2 cellular contexts compared by ENCODE assay signal in the genomic region with DNA sequence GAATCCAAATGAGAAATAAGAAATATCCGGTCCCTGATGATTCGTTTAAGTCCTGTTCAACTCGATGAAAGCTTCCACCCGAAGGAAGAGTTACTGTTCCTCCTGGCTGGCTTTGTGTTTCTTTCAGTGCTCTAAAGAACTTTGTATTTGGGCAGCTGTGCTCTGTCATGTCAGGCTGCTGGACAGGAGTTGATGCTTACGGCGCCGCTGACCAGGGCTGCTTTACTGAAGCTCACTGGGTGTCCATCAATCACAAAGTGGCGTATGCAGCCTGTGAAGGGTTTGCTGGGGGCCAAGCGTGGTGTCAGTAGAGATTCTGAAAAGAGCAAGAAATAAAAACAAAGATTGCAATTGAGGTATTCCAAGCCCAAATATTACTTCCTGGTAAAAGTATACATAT.
TF ChIP-seq lines count a peak whose summit lies in the region.

No MANE protein-coding gene starts in this region.

TF ChIP-seq in IMR-90, 13 proteins besides CTCF, POLR2A, EP300 and RAD21:
- no peak for TF ChIP-seq NFE2L2 (IDR thresholded peaks at IDR 0.05; ENCODE audit: low read depth, low read length)
- TF ChIP-seq SMC3 (IDR thresholded peaks at IDR 0.05; ENCODE audit: low read depth, low read length) = no peak
- TF ChIP-seq CHD1 (IDR thresholded peaks at IDR 0.05; ENCODE audit: low read depth, low read length) = no peak
TF ChIP-seq in IMR-90: peak in this region for 0.

TF ChIP-seq in K562, 482 proteins besides CTCF, POLR2A, EP300 and RAD21:
- TF ChIP-seq MAFG (tag; conservative IDR thresholded peaks at IDR 0.05) (no peak), E2F5 (CRISPR knock-in tag; IDR thresholded peaks at IDR 0.05) (no peak), NFIX (CRISPR knock-in tag; IDR thresholded peaks at IDR 0.05; ENCODE audit: low read depth) (no peak), SREBF1 (IDR thresholded peaks at IDR 0.05; ENCODE audit: borderline replicate concordance, low read depth, low read length) (no peak), MEIS2 (IDR thresholded peaks at IDR 0.05; ENCODE audit: partially characterized antibody) (peak; percentile 62), CLOCK (CRISPR knock-in tag; IDR thresholded peaks at IDR 0.05; ENCODE audit: borderline replicate concordance) (no peak), BHLHE40 (IDR thresholded peaks at IDR 0.05; ENCODE audit: low read length) (no peak), ID3 (CRISPR knock-in tag; IDR thresholded peaks at IDR 0.05) (no peak), ID3 (tag; IDR thresholded peaks at IDR 0.05) (no peak), ZNF507 (tag; conservative IDR thresholded peaks at IDR 0.05) (no peak), PBX2 (CRISPR knock-in tag; IDR thresholded peaks at IDR 0.05; ENCODE audit: low read depth) (no peak), PBX2 (tag; conservative IDR thresholded peaks at IDR 0.05; ENCODE audit: low read depth) (peak; percentile 80), KLF13 (tag; IDR thresholded peaks at IDR 0.05; ENCODE audit: borderline replicate concordance, low read depth) (no peak), RFX1 (IDR thresholded peaks at IDR 0.05) (no peak), ZNF134 (CRISPR knock-in tag; conservative IDR thresholded peaks at IDR 0.05) (no peak), PKNOX1 (IDR thresholded peaks at IDR 0.05) (peak; percentile 68), SRF (CRISPR knock-in tag; IDR thresholded peaks at IDR 0.05) (no peak), ZNF778 (CRISPR knock-in tag; IDR thresholded peaks at IDR 0.05) (no peak), KDM5B (IDR thresholded peaks at IDR 0.05; ENCODE audit: insufficient replicate concordance, low read depth, low read length) (no peak), MCM7 (IDR thresholded peaks at IDR 0.05) (0 out of 4 replicates have a peak, but pooled peaks of 1 of the 2 experiments have one; percentile 66), HDAC6 (IDR thresholded peaks at IDR 0.05; ENCODE audit: low read depth, low read length) (no peak), MAFF (IDR thresholded peaks at IDR 0.05; ENCODE audit: low read length) (no peak)
- TF ChIP-seq, protein P1, sequence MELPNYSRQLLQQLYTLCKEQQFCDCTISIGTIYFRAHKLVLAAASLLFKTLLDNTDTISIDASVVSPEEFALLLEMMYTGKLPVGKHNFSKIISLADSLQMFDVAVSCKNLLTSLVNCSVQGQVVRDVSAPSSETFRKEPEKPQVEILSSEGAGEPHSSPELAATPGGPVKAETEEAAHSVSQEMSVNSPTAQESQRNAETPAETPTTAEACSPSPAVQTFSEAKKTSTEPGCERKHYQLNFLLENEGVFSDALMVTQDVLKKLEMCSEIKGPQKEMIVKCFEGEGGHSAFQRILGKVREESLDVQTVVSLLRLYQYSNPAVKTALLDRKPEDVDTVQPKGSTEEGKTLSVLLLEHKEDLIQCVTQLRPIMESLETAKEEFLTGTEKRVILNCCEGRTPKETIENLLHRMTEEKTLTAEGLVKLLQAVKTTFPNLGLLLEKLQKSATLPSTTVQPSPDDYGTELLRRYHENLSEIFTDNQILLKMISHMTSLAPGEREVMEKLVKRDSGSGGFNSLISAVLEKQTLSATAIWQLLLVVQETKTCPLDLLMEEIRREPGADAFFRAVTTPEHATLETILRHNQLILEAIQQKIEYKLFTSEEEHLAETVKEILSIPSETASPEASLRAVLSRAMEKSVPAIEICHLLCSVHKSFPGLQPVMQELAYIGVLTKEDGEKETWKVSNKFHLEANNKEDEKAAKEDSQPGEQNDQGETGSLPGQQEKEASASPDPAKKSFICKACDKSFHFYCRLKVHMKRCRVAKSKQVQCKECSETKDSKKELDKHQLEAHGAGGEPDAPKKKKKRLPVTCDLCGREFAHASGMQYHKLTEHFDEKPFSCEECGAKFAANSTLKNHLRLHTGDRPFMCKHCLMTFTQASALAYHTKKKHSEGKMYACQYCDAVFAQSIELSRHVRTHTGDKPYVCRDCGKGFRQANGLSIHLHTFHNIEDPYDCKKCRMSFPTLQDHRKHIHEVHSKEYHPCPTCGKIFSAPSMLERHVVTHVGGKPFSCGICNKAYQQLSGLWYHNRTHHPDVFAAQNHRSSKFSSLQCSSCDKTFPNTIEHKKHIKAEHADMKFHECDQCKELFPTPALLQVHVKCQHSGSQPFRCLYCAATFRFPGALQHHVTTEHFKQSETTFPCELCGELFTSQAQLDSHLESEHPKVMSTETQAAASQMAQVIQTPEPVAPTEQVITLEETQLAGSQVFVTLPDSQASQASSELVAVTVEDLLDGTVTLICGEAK (IDR thresholded peaks at IDR 0.05) = no peak
- TF ChIP-seq, protein P1 (CRISPR knock-in tag; IDR thresholded peaks at IDR 0.05) = no peak
